Comparison of ENCODE assay signal across 1 cellular context in genomic region chr19:1282588-1283206, GRCh38.
TF ChIP-seq lines count a peak whose summit lies in the region.

No MANE protein-coding gene starts in this region.

TF ChIP-seq in H1, 55 proteins besides CTCF, POLR2A, EP300 and RAD21:
- TF ChIP-seq TEAD4 (IDR thresholded peaks at IDR 0.05; ENCODE audit: low read depth, low read length) (no peak), KDM1A (IDR thresholded peaks at IDR 0.05; ENCODE audit: borderline replicate concordance, low read length) (no peak), JUND (IDR thresholded peaks at IDR 0.05; ENCODE audit: low read length) (no peak)
